In the genomic region with DNA sequence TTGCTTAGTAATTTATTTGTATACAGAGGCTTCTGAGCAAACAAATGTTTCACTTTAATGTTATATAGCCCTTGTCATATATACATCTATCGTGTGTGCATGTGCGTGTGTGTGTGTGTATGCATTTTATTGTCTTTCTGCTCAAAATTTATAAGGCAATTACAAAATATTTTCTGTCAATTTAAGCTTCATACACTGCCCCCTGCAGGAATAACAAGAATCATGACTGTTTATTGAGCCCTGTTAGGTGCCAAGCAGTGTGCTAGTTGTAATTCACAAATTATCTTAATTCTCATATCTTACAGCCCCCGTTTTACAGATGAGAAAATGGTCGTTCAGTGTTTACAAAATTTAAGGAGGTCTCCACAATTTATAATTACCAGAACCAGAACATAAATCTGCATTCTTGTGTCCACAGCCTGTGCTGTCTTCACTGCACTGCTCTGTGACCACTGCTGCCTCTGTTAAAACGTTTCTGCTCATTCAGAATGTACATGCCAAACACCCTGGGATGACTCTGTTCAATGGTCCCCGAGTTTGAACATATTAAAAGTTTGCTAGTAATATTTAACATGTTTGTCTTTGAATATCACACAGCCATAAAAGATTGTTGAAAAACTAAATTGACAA, we compare ENCODE assay signal across 1 cellular context.
TF ChIP-seq lines count a peak whose summit lies in the region.

No MANE protein-coding gene starts in this region.

TF ChIP-seq in SK-N-SH treated with all-trans-retinoic acid at 6 μM for 48 hours, 23 proteins besides CTCF, POLR2A, EP300 and RAD21 (continued from another document):
- TF ChIP-seq POU6F1 (CRISPR knock-in tag; IDR thresholded peaks at IDR 0.05; ENCODE audit: borderline replicate concordance, low read depth) (no peak), CSRNP3 (CRISPR knock-in tag; IDR thresholded peaks at IDR 0.05) (no peak)
